8 cellular contexts compared by ENCODE assay signal in genomic region chr11:6480299-6480914, GRCh38. TPM values are rescaled to one million over a fixed set of nuclear protein-coding genes. Genes with fewer than 3 reads are reported as not detected.
DNase-seq lines count a peak whose midpoint lies in the region; ATAC-seq and TF ChIP-seq lines count a peak whose summit lies in the region.

No MANE protein-coding gene starts in this region.

- H3K79me2 ChIP-seq in SU-DHL-6 (ENCODE audit: insufficient read depth, low read length): peaks cover 40% of the 10 kb centered on the region

- TF ChIP-seq CTCF in SU-DHL-6 (IDR thresholded peaks at IDR 0.05; ENCODE audit: insufficient read depth, low read length, poor library complexity, severe bottlenecking) (no peak), fibroblast of pulmonary artery (IDR thresholded peaks at IDR 0.05; ENCODE audit: low read length, missing control alignments) (no peak)

- H3K4me1 ChIP-seq in ES-I3 (ENCODE audit: insufficient read depth, low read length) (0 out of 2 replicates have a peak, but pooled peaks cover under 1% of the 10 kb centered on the region), rectal smooth muscle tissue (ENCODE audit: control insufficient read depth, insufficient read depth, low read length) (peaks cover 18% of the 10 kb centered on the region)

- ATAC-seq in HG03521 (IDR thresholded peaks at IDR 0.05; ENCODE audit: unreplicated experiment) (no peak), GM19328 (IDR thresholded peaks at IDR 0.05; ENCODE audit: unreplicated experiment) (no peak)

- H3K9me2 ChIP-seq in SU-DHL-6 (replicated peaks; ENCODE audit: insufficient read depth, low read length): no peaks in the 10 kb centered on the region

- H3K4me2 ChIP-seq in SU-DHL-6 (ENCODE audit: low read depth, low read length, poor library complexity, severe bottlenecking): peak overlapping the region; percentile 75

- H3K9ac ChIP-seq in ES-I3 (ENCODE audit: low read depth, low read length) (peak overlapping the region; percentile 84), SU-DHL-6 (ENCODE audit: low read length) (peak overlapping the region; percentile 73), rectal smooth muscle tissue (ENCODE audit: low read length) (peak overlapping the region; percentile 85)

- DNase-seq in fibroblast of pulmonary artery (ENCODE audit: low read depth) (no peak), HT-29 (ENCODE audit: low spot score) (no peak), mesenteric fat pad (ENCODE audit: low spot score) (no peak)

- H3K27me3 ChIP-seq in SU-DHL-6 (ENCODE audit: low read length) (no peaks in the 10 kb centered on the region), rectal smooth muscle tissue (ENCODE audit: control insufficient read depth, insufficient read depth, low read length) (no peaks in the 10 kb centered on the region)

- H3K36me3 ChIP-seq in ES-I3 (ENCODE audit: insufficient read depth, low read length) (peaks cover 27% of the 10 kb centered on the region), SU-DHL-6 (ENCODE audit: low read length) (peaks cover 15% of the 10 kb centered on the region), rectal smooth muscle tissue (ENCODE audit: control insufficient read depth, insufficient read depth, low read length) (peaks cover 27% of the 10 kb centered on the region)

- peaks cover under 1% of the 10 kb centered on the region; the same call in 1 of the 2 replicates for H3F3A ChIP-seq in SU-DHL-6 (ENCODE audit: insufficient read depth)

- H4K20me1 ChIP-seq in SU-DHL-6 (ENCODE audit: low read depth, low read length): no peaks in the 10 kb centered on the region; the same call in 1 of the 2 replicates

- H3K27ac ChIP-seq in SU-DHL-6 (ENCODE audit: low read depth, low read length) (no peak overlapping the region), rectal smooth muscle tissue (ENCODE audit: low read depth, low read length) (peak overlapping the region; percentile 89)

- peak overlapping the region; percentile 59 for H2AFZ ChIP-seq in SU-DHL-6 (ENCODE audit: low read depth, low read length, severe bottlenecking)

- H3K4me3 ChIP-seq in SU-DHL-6 (ENCODE audit: insufficient read depth, low read length, poor library complexity, severe bottlenecking) (peak overlapping the region; percentile 74), fibroblast of pulmonary artery (replicated peaks; ENCODE audit: low read depth, low read length) (peak overlapping the region; percentile 81), rectal smooth muscle tissue (ENCODE audit: low read length) (peak overlapping the region; percentile 89)

- no peaks in the 10 kb centered on the region for H3K9me3 ChIP-seq in ES-I3 (ENCODE audit: control insufficient read depth, insufficient read depth, low read length)
- no peaks in the 10 kb centered on the region for H3K9me3 ChIP-seq in SU-DHL-6 (ENCODE audit: insufficient read depth, low read length)

RNA-seq across cellular contexts. Expression of gene ARFIP2, which starts 0.7 kb away (rescaled TPM):
- 131 and 140 TPM in 2 replicates for total RNA-seq in HT-29 (2014; rRNA removed; shearing (Covaris generic))
- 41.5 TPM for total RNA-seq in mesenteric fat pad

RNA-seq across cellular contexts. Expression of gene TIMM10B, which starts 0.9 kb away (rescaled TPM):
- total RNA-seq in HT-29 (2014; rRNA removed; shearing (Covaris generic)): 47.1 and 48.0 TPM in 2 replicates
- total RNA-seq in mesenteric fat pad: 35.9 TPM

RNA-seq across cellular contexts. Expression of gene TRIM3, which starts 6.7 kb away (rescaled TPM):
- 34.5 and 37.9 TPM in 2 replicates for total RNA-seq in HT-29 (2014; rRNA removed; shearing (Covaris generic))
- 20.5 TPM for total RNA-seq in mesenteric fat pad

RNA-seq across cellular contexts. Expression of gene DNHD1, which starts 16.7 kb away (rescaled TPM):
- total RNA-seq in HT-29 (2014; rRNA removed; shearing (Covaris generic)): 4.5 and 8.8 TPM in 2 replicates
- total RNA-seq in mesenteric fat pad: 13.7 TPM

RNA-seq across cellular contexts. Expression of gene HPX, which starts 39.6 kb away (rescaled TPM):
- total RNA-seq in HT-29 (2014; rRNA removed; shearing (Covaris generic)): 0.25 TPM in 1 of 2 replicates, not detected in the other
- 1.1 TPM for total RNA-seq in mesenteric fat pad
